30 cellular contexts compared by ENCODE assay signal in the genomic region with DNA sequence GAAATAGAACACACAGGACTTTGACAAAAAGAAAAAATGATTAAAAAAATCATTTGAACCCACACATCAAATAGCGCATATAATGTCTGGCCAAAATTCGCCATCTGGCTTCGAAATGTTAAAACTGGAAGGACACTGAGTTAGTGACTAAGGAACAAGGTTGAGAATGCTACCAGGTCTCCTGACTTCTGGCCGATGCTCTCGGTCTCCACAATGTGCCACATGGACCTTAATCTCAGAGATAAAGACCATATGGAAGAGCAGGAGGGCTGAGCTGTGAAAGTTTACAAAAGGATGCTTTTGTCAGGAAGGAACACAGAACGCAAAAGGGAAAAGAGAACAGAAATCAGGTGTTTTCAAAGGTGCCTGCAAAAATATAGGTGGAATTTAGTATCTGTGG. TPM values are rescaled to one million over a fixed set of nuclear protein-coding genes. Genes with fewer than 3 reads are reported as not detected.
"Had no signal": no experiment of that assay in that cellular context is flagged by ENCODE, and none has a peak within 500 bp of the region (broad histone marks: within the 10 kb centered on the region; RNA-seq: fewer than 3 reads in every experiment).

No MANE protein-coding gene starts in this region.

- H3K9me3 ChIP-seq: neutrophil, ovary, psoas muscle, right lobe of liver, sigmoid colon, stomach, thoracic aorta, thyroid gland, tibial nerve, upper lobe of left lung, vagina had no signal

- H3K27ac Mint-ChIP-seq: naive thymus-derived CD4-positive, alpha-beta T cell; natural killer cell treated with Interleukin-12 subunit alpha and Interleukin-12 subunit beta and Interleukin-15 and Interleukin-18, amount 100 ng/mL, for 72 hours; nephron progenitor cell; progenitor cell of endocrine pancreas; stimulated activated effector memory CD8-positive, alpha-beta T cell treated with anti-CD3 and anti-CD28 coated beads, Interleukin-12 subunit alpha, Interleukin-12 subunit beta, amount 100 ng/mL, for 72 hours; stimulated activated naive B cell treated with anti-CD40 and anti-IgM and Interleukin-4, amounts not matched to agents 10 μg/mL and 1 μg/mL and 100 μg/mL, for 72 hours; stimulated activated naive CD8-positive, alpha-beta T cell treated with anti-CD3 and anti-CD28 coated beads, Interleukin-15, Interleukin-2, amounts not matched to agents 100 ng/mL and 50 ng/mL, for 24 hours had no signal

- H3K4me1 Mint-ChIP-seq: naive thymus-derived CD4-positive, alpha-beta T cell; nephron progenitor cell; stimulated activated effector memory CD8-positive, alpha-beta T cell treated with anti-CD3 and anti-CD28 coated beads, Interleukin-12 subunit alpha, Interleukin-12 subunit beta, amount 100 ng/mL, for 72 hours; stimulated activated naive B cell treated with anti-CD40 and anti-IgM and Interleukin-4, amounts not matched to agents 10 μg/mL and 1 μg/mL and 100 μg/mL, for 72 hours had no signal

- H3K27me3 ChIP-seq: ovary, right lobe of liver, sigmoid colon, stomach, thyroid gland, tibial nerve, upper lobe of left lung, vagina had no signal

- H3K4me3 Mint-ChIP-seq: naive thymus-derived CD4-positive, alpha-beta T cell; natural killer cell treated with Interleukin-12 subunit alpha and Interleukin-12 subunit beta and Interleukin-15 and Interleukin-18, amount 100 ng/mL, for 72 hours; nephron progenitor cell; neural crest cell; stimulated activated effector memory CD8-positive, alpha-beta T cell treated with anti-CD3 and anti-CD28 coated beads, Interleukin-12 subunit alpha, Interleukin-12 subunit beta, amount 100 ng/mL, for 72 hours; stimulated activated naive B cell treated with anti-CD40 and anti-IgM and Interleukin-4, amounts not matched to agents 10 μg/mL and 1 μg/mL and 100 μg/mL, for 72 hours; stimulated activated naive CD8-positive, alpha-beta T cell treated with anti-CD3 and anti-CD28 coated beads, Interleukin-15, Interleukin-2, amounts not matched to agents 100 ng/mL and 50 ng/mL, for 24 hours had no signal

- ATAC-seq: naive thymus-derived CD4-positive, alpha-beta T cell; natural killer cell treated with Interleukin-12 subunit alpha and Interleukin-12 subunit beta and Interleukin-15 and Interleukin-18, amount 100 ng/mL, for 72 hours; psoas muscle; right cardiac atrium; right lobe of liver; stimulated activated effector memory CD8-positive, alpha-beta T cell treated with anti-CD3 and anti-CD28 coated beads, Interleukin-12 subunit alpha, Interleukin-12 subunit beta, amount 100 ng/mL, for 72 hours; stimulated activated naive B cell treated with anti-CD40 and anti-IgM and Interleukin-4, amounts not matched to agents 10 μg/mL and 1 μg/mL and 100 μg/mL, for 72 hours had no signal

- H3K9me3 Mint-ChIP-seq: naive thymus-derived CD4-positive, alpha-beta T cell; natural killer cell treated with Interleukin-12 subunit alpha and Interleukin-12 subunit beta and Interleukin-15 and Interleukin-18, amount 100 ng/mL, for 72 hours; nephron progenitor cell; neural crest cell; stimulated activated effector memory CD8-positive, alpha-beta T cell treated with anti-CD3 and anti-CD28 coated beads, Interleukin-12 subunit alpha, Interleukin-12 subunit beta, amount 100 ng/mL, for 72 hours; stimulated activated naive B cell treated with anti-CD40 and anti-IgM and Interleukin-4, amounts not matched to agents 10 μg/mL and 1 μg/mL and 100 μg/mL, for 72 hours; stimulated activated naive CD8-positive, alpha-beta T cell treated with anti-CD3 and anti-CD28 coated beads, Interleukin-15, Interleukin-2, amounts not matched to agents 100 ng/mL and 50 ng/mL, for 24 hours had no signal

- H3K4me1 ChIP-seq: parathyroid adenoma, psoas muscle, right lobe of liver, stomach, tibial nerve, upper lobe of left lung, vagina had no signal

- DNase-seq: naive thymus-derived CD4-positive, alpha-beta T cell; nephron progenitor cell; occipital lobe; ovary; posterior cingulate gyrus; psoas muscle; right cardiac atrium; right lobe of liver; sigmoid colon; small intestine; stimulated activated CD4-positive, alpha-beta T cell treated with anti-CD3 and anti-CD28 coated beads, Interleukin-15, amount 100 ng/mL, for 24 hours; stimulated activated CD4-positive, alpha-beta T cell treated with anti-CD3 and anti-CD28 coated beads, Interleukin-2, amount 100 ng/mL, for 24 hours; stimulated activated CD4-positive, alpha-beta T cell treated with anti-CD3 and anti-CD28 coated beads, Interleukin-2, amount 100 ng/mL, for 48 hours; stimulated activated CD4-positive, alpha-beta T cell treated with anti-CD3 and anti-CD28 coated beads, Interleukin-4, amount 100 ng/mL, for 24 hours; stimulated activated naive B cell treated with anti-CD40 and anti-IgM and Interleukin-4, amounts not matched to agents 10 μg/mL and 1 μg/mL and 100 μg/mL, for 72 hours; stimulated activated naive CD4-positive, alpha-beta T cell treated with Interleukin-2 at 50 U/mL for 16 hours; stomach; thyroid gland; trophoblast cell had no signal

- H3K4me3 ChIP-seq: ovary, psoas muscle, right lobe of liver, sigmoid colon, stomach, thoracic aorta, thyroid gland, tibial nerve, upper lobe of left lung, vagina had no signal

- H3K36me3 ChIP-seq: neutrophil, ovary, right lobe of liver, thoracic aorta, thyroid gland, tibial nerve, upper lobe of left lung, vagina had no signal

- H3K27me3 Mint-ChIP-seq: progenitor cell of endocrine pancreas had no signal

- H3K36me3 Mint-ChIP-seq: naive thymus-derived CD4-positive, alpha-beta T cell; natural killer cell treated with Interleukin-12 subunit alpha and Interleukin-12 subunit beta and Interleukin-15 and Interleukin-18, amount 100 ng/mL, for 72 hours; stimulated activated effector memory CD8-positive, alpha-beta T cell treated with anti-CD3 and anti-CD28 coated beads, Interleukin-12 subunit alpha, Interleukin-12 subunit beta, amount 100 ng/mL, for 72 hours; stimulated activated naive B cell treated with anti-CD40 and anti-IgM and Interleukin-4, amounts not matched to agents 10 μg/mL and 1 μg/mL and 100 μg/mL, for 72 hours had no signal

- H3K27ac ChIP-seq: neutrophil, ovary, parathyroid adenoma, psoas muscle, right lobe of liver, sigmoid colon, stomach, thoracic aorta, thyroid gland, tibial nerve, upper lobe of left lung, vagina had no signal

RNA-seq across cellular contexts. Expression of a gene that starts 54.7 kb away (rescaled TPM):
- total RNA-seq: naive thymus-derived CD4-positive, alpha-beta T cell; natural killer cell treated with Interleukin-12 subunit alpha and Interleukin-12 subunit beta and Interleukin-15 and Interleukin-18, amount 100 ng/mL, for 72 hours; right lobe of liver had no signal
